In the genomic region with DNA sequence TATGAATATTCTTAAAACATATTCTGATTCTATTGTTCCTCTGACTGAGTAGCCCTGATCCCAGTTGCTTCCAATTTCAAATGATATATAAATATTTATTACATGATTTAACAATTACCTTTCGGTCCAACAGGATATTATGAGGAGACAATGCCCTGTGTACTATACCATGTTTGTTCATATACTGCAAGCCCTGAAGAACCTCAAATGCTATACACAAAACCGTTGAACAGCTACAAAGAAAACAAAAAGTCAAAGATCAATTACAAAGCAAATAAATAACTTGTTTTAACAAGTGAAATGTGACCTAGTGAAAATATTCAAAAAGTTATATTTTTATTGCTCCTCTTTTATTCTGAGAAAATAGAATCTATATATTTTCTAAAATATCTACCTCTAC, we compare ENCODE assay signal across 21 cellular contexts. TPM values are rescaled to one million over a fixed set of nuclear protein-coding genes. Genes with fewer than 3 reads are reported as not detected.
DNase-seq lines count a peak whose midpoint lies in the region; FAIRE-seq and TF ChIP-seq lines count a peak whose summit lies in the region.
"Had no signal": no experiment of that assay in that cellular context is flagged by ENCODE, and none has a peak within 500 bp of the region (broad histone marks: within the 10 kb centered on the region; RNA-seq: fewer than 3 reads in every experiment).

No MANE protein-coding gene starts in this region.

- H3K4me1 ChIP-seq in Caco-2 (peaks cover 95% of the 10 kb centered on the region), spleen (no peaks in the 10 kb centered on the region), hepatocyte (ENCODE audit: insufficient read depth) (no peaks in the 10 kb centered on the region)
- H3K4me1 ChIP-seq: BLaER1 treated with 17β-estradiol and CSF1 and Interleukin-3, amounts not matched to agents 10 nM and 100 nM had no signal

- TF ChIP-seq CTCF in Caco-2 (IDR thresholded peaks at IDR 0.05; ENCODE audit: insufficient read depth in 1 of 2, low read depth in 1 of 2, low read length in 1 of 2, severe bottlenecking in 1 of 2, unreplicated experiment in 1 of 2) (no peak), HFFc6 (IDR thresholded peaks at IDR 0.05) (no peak), spleen (IDR thresholded peaks at IDR 0.05 in 8 of 11, conservative IDR thresholded peaks at IDR 0.05 in 3 of 11) (no peak), hepatocyte (IDR thresholded peaks at IDR 0.05; ENCODE audit: poor library complexity) (no peak)

- H3K36me3 ChIP-seq in Caco-2 (ENCODE audit: control insufficient read depth, insufficient read depth, low read length) (no peaks in the 10 kb centered on the region), spleen (peaks cover 0 to 23% (median 0%) of the 10 kb centered on the region in 6 donors), hepatocyte (replicated peaks; ENCODE audit: insufficient read depth, low read depth) (no peaks in the 10 kb centered on the region)

- H3K4me1 Mint-ChIP-seq in Caco-2 (ENCODE audit: low read depth, unreplicated experiment) (peaks cover 56% of the 10 kb centered on the region), HFFc6 (ENCODE audit: low read depth) (peaks cover 28% of the 10 kb centered on the region)
- H3K4me1 Mint-ChIP-seq: B cell had no signal

- peak; percentile 17 for DNase-seq in DMS53 (lab: John Stamatoyannopoulos, UW)
- no peak for DNase-seq in DMS53 treated with DMSO at 0.1 percent for 48 hours (lab: John Stamatoyannopoulos, UW; ENCODE audit: unreplicated experiment)
- no peak for DNase-seq in Caco-2
- no peak for DNase-seq in GM12892 (ENCODE audit: insufficient read length)
- DNase-seq in HFFc6: no peak
- DNase-seq in spleen: no peak
- no peak for DNase-seq in hepatocyte (ENCODE audit: low spot score)
- DNase-seq: AML-193; Calu3; CD4-positive, alpha-beta T cell; CD8-positive, alpha-beta T cell; DMS79 treated with DMSO at 0.1 percent for 48 hours; GDM1 had no signal

- H3K4me2 ChIP-seq in hepatocyte: no peak overlapping the region
- H3K4me2 ChIP-seq: A549; BLaER1 treated with 17β-estradiol and CSF1 and Interleukin-3, amounts not matched to agents 10 nM and 100 nM had no signal

- FAIRE-seq in GM12892 (lab: Jason Lieb, UNC) (peak; percentile 57), islet of Langerhans (lab: Jason Lieb, UNC) (peak; percentile 80)
- FAIRE-seq: A549, D721Med, GM19239 had no signal

- H4K20me1 ChIP-seq in hepatocyte (ENCODE audit: insufficient read depth, poor library complexity, severe bottlenecking): no peaks in the 10 kb centered on the region

- H3K27me3 ChIP-seq in Caco-2 (replicated peaks; ENCODE audit: control insufficient read depth, insufficient read depth, low read length): no peaks in the 10 kb centered on the region
- H3K27me3 ChIP-seq in spleen (replicated peaks in 1 of 7): no peaks in the 10 kb centered on the region
- no peaks in the 10 kb centered on the region for H3K27me3 ChIP-seq in hepatocyte
- H3K27me3 ChIP-seq: BLaER1 treated with 17β-estradiol and CSF1 and Interleukin-3, amounts not matched to agents 10 nM and 100 nM had no signal

- POLR2A ChIA-PET in Caco-2 (lab: Charles Lee): no interaction called here

- no peak overlapping the region for H2AFZ ChIP-seq in hepatocyte

- 89 to 95% (median 94%) methylated on average over 2 of the region's 2 CpGs for WGBS in spleen, 5 donors
- 92% methylated on average over 2 of the region's 2 CpGs for WGBS in hepatocyte (ENCODE audit: low lambda C conversion rate, missing lambda C conversion rate)

- peaks cover 2% of the 10 kb centered on the region for H3K79me2 ChIP-seq in hepatocyte

- no peaks in the 10 kb centered on the region for H3K9me3 Mint-ChIP-seq in Caco-2 (ENCODE audit: unreplicated experiment)
- no peaks in the 10 kb centered on the region for H3K9me3 Mint-ChIP-seq in HFFc6
- H3K9me3 Mint-ChIP-seq: CD4-positive, alpha-beta T cell; CD8-positive, alpha-beta T cell had no signal

- no peak overlapping the region for H3K27ac ChIP-seq in spleen
- H3K27ac ChIP-seq in hepatocyte: no peak overlapping the region
- H3K27ac ChIP-seq: A549; BLaER1 treated with 17β-estradiol and CSF1 and Interleukin-3, amounts not matched to agents 10 nM and 100 nM; C4-2B had no signal

- BruUV-seq in Caco-2 (replicated peaks; lab: Mats Ljungman, UMichigan): no TSS peak

- H3K9me3 ChIP-seq in Caco-2 (no peaks in the 10 kb centered on the region), spleen (no peaks in the 10 kb centered on the region), hepatocyte (ENCODE audit: low read depth) (no peaks in the 10 kb centered on the region)
- H3K9me3 ChIP-seq: A549; BLaER1 treated with 17β-estradiol and CSF1 and Interleukin-3, amounts not matched to agents 10 nM and 100 nM had no signal

- H3K4me3 ChIP-seq in Caco-2 (ENCODE audit: low read depth, low read length): no peak overlapping the region
- H3K4me3 ChIP-seq in spleen: no peak overlapping the region
- H3K4me3 ChIP-seq in hepatocyte: no peak overlapping the region
- H3K4me3 ChIP-seq: A549; BLaER1 treated with 17β-estradiol and CSF1 and Interleukin-3, amounts not matched to agents 10 nM and 100 nM; GM12878 had no signal

- H3K9me2 ChIP-seq in hepatocyte (replicated peaks; ENCODE audit: insufficient read depth): no peaks in the 10 kb centered on the region

- H3K27ac Mint-ChIP-seq in Caco-2 (ENCODE audit: unreplicated experiment) (peak overlapping the region; percentile 15), HFFc6 (no peak overlapping the region)
- H3K27ac Mint-ChIP-seq: B cell; CD4-positive, alpha-beta T cell; CD8-positive, alpha-beta T cell had no signal

- TF ChIP-seq POLR2A in GM12892 (IDR thresholded peaks at IDR 0.05; ENCODE audit: low read depth, low read length): no peak
- TF ChIP-seq POLR2A in spleen (IDR thresholded peaks at IDR 0.05): no peak

- intact Hi-C loops in Caco-2 (cut with micrococcal nuclease; ENCODE audit: unreplicated experiment) (loop anchor here (10.0 kb wide), 1 partner anchor 343 kb away; no protein-coding TSS in a partner anchor), spleen (cut with DNase I; ENCODE audit: low total_unique reads) (no loop called here)

- H3K4me3 Mint-ChIP-seq in Caco-2 (ENCODE audit: unreplicated experiment) (no peak overlapping the region), HFFc6 (no peak overlapping the region)
- H3K4me3 Mint-ChIP-seq: B cell; CD4-positive, alpha-beta T cell; CD8-positive, alpha-beta T cell had no signal

- H3K27me3 Mint-ChIP-seq in Caco-2 (ENCODE audit: insufficient read depth, unreplicated experiment) (no peaks in the 10 kb centered on the region), HFFc6 (ENCODE audit: insufficient read depth) (no peaks in the 10 kb centered on the region)
- H3K27me3 Mint-ChIP-seq: B cell; CD4-positive, alpha-beta T cell had no signal

- H3K36me3 Mint-ChIP-seq in Caco-2 (ENCODE audit: insufficient read depth, unreplicated experiment): peaks cover 10% of the 10 kb centered on the region
- no peaks in the 10 kb centered on the region for H3K36me3 Mint-ChIP-seq in HFFc6 (ENCODE audit: low read depth)

- CTCF ChIA-PET in Caco-2 (lab: Charles Lee): no interaction called here

RNA-seq across cellular contexts. Expression of a gene that starts 54.0 kb away (rescaled TPM):
- total RNA-seq in Caco-2 (2022): 51.1 and 58.7 TPM in 2 replicates
- 13.7 TPM for polyA plus RNA-seq in GM12892 (2012; ENCODE audit: missing spikeins)
- total RNA-seq in HFFc6 (2021; fragmentation: NEBNext Ultra II Directional; extraction: Animal tissue kit (Norgen Biotek cat#: 25700)): 10 to 100 TPM; 21.4 to 37.0 (median 27.1) TPM
- 10 to 100 TPM; 38.5 to 61.3 (median 51.0) TPM for total RNA-seq in spleen
- 1 to 10 TPM; 6.7 to 9.8 (median 9.3) TPM for polyA plus RNA-seq in spleen
- 46.0 and 49.7 TPM in 2 replicates for total RNA-seq in hepatocyte
- 19.8 and 20.4 TPM in 2 replicates for polyA plus RNA-seq in hepatocyte

RNA-seq across cellular contexts. Expression of a gene that starts 54.4 kb away (rescaled TPM):
- total RNA-seq in Caco-2 (2022) (130 and 143 TPM in 2 replicates), spleen (10 to 100 TPM; 15.8 to 43.1 (median 35.2) TPM), hepatocyte (28.3 and 33.7 TPM in 2 replicates)
- 69.6 TPM for polyA plus RNA-seq in GM12892 (2012; ENCODE audit: missing spikeins)
- total RNA-seq in HFFc6 (2021; fragmentation: NEBNext Ultra II Directional; extraction: Animal tissue kit (Norgen Biotek cat#: 25700)): 10 to 100 TPM; 64.7 to 74.9 (median 70.8) TPM
- polyA plus RNA-seq in spleen (10 to 100 TPM; 25.5 to 29.3 (median 29.0) TPM), hepatocyte (53.7 and 56.6 TPM in 2 replicates)
